8 cellular contexts compared by ENCODE assay signal in genomic region chr17:29640413-29640812, GRCh38. TPM values are rescaled to one million over a fixed set of nuclear protein-coding genes. Genes with fewer than 3 reads are reported as not detected.
A peak's percentile ranks its signal among the peaks of the same experiment; 100 is the strongest.
DNase-seq lines count a peak whose midpoint lies in the region; ATAC-seq and TF ChIP-seq lines count a peak whose summit lies in the region.

No MANE protein-coding gene starts in this region.

- peak overlapping the region; percentile 49 for H3K4me2 ChIP-seq in skeletal muscle satellite cell (ENCODE audit: low read length)

- H3K9me3 ChIP-seq in skeletal muscle satellite cell (replicated peaks; ENCODE audit: low read length) = no peaks in the 10 kb centered on the region

- DNase-seq in Caki2 (ENCODE audit: low read depth) (peak; percentile 61), T1000 (lab: John Stamatoyannopoulos, UW) (peak; percentile 13), fibroblast of the aortic adventitia (ENCODE audit: low read depth) (peak; percentile 66), iPS-NIHi7 (ENCODE audit: extremely low spot score) (no peak)
- no peak for DNase-seq in stimulated activated CD4-positive, alpha-beta T cell treated with anti-CD3 and anti-CD28 coated beads, Interleukin-4, amount 100 ng/mL, for 1 hour

- H3K36me3 ChIP-seq in skeletal muscle satellite cell (ENCODE audit: insufficient read depth, low read length) = peaks cover 5% of the 10 kb centered on the region

- H3K4me1 ChIP-seq in skeletal muscle satellite cell (ENCODE audit: control insufficient read depth, insufficient read depth, low read length) = peaks cover 44% of the 10 kb centered on the region

- TF ChIP-seq CTCF in fibroblast of the aortic adventitia (IDR thresholded peaks at IDR 0.05; ENCODE audit: insufficient read depth, low read length) = no peak

- no peak for ATAC-seq in HG03280 (IDR thresholded peaks at IDR 0.05; ENCODE audit: unreplicated experiment)
- no peak for ATAC-seq in HG02759 (IDR thresholded peaks at IDR 0.05; ENCODE audit: unreplicated experiment)

- H3K4me3 ChIP-seq in fibroblast of the aortic adventitia (ENCODE audit: low read depth, low read length) = no peak overlapping the region
- no peak overlapping the region for H3K4me3 ChIP-seq in skeletal muscle satellite cell (ENCODE audit: low read length)

- in situ Hi-C loops in Caki2 (cut with HindIII; ENCODE audit: low pct_unique_long_range_greater_than_20kb, low sequenced_read_pairs) = no loop called here

- no peaks in the 10 kb centered on the region for H3K27me3 ChIP-seq in skeletal muscle satellite cell (ENCODE audit: control insufficient read depth, insufficient read depth, low read length)

- peak overlapping the region; percentile 37 for H3K9ac ChIP-seq in skeletal muscle satellite cell (ENCODE audit: low read depth, low read length)

RNA-seq across cellular contexts. Expression of gene CORO6, which starts 17.7 kb away (rescaled TPM):
- 0.95 and 6.6 TPM in 2 replicates for total RNA-seq in Caki2 (2014; rRNA removed; shearing (Covaris generic); ENCODE audit: low replicate concordance)
- 5.5 and 8.3 TPM in 2 replicates for total RNA-seq in fibroblast of the aortic adventitia (ENCODE audit: low replicate concordance)
- total RNA-seq in skeletal muscle satellite cell (2012; rRNA removed) = 4.8 and 8.7 TPM in 2 replicates

RNA-seq across cellular contexts. Expression of gene ANKRD13B, which starts 47.5 kb away (rescaled TPM):
- total RNA-seq in Caki2 (2014; rRNA removed; shearing (Covaris generic); ENCODE audit: low replicate concordance) = 15.8 and 17.3 TPM in 2 replicates
- 7.4 and 14.0 TPM in 2 replicates for total RNA-seq in fibroblast of the aortic adventitia (ENCODE audit: low replicate concordance)
- 7.4 and 11.9 TPM in 2 replicates for total RNA-seq in skeletal muscle satellite cell (2012; rRNA removed)

RNA-seq across cellular contexts. Expression of gene GIT1, which starts 51.0 kb away (rescaled TPM):
- 34.5 and 55.9 TPM in 2 replicates for total RNA-seq in Caki2 (2014; rRNA removed; shearing (Covaris generic); ENCODE audit: low replicate concordance)
- total RNA-seq in fibroblast of the aortic adventitia (ENCODE audit: low replicate concordance) = 22.0 and 38.6 TPM in 2 replicates
- total RNA-seq in skeletal muscle satellite cell (2012; rRNA removed) = 23.6 and 33.2 TPM in 2 replicates

Comparison
In these comparisons a context has a peak if more than half of its experiments do, and no peak if none do; other contexts are left out.
1. DNase-seq: peak in Caki2 (single experiment), T1000 (single experiment) and fibroblast of the aortic adventitia (single experiment); none in iPS-NIHi7 (single experiment) and stimulated activated CD4-positive, alpha-beta T cell treated with anti-CD3 and anti-CD28 coated beads, Interleukin-4, amount 100 ng/mL, for 1 hour (single experiment).